Comparison of ENCODE assay signal across 20 cellular contexts in genomic region chr21:26794597-26795397, GRCh38. TPM values are rescaled to one million over a fixed set of nuclear protein-coding genes. Genes with fewer than 3 reads are reported as not detected.
DNase-seq lines count a peak whose midpoint lies in the region; ATAC-seq and TF ChIP-seq lines count a peak whose summit lies in the region.
"Had no signal": no experiment of that assay in that cellular context is flagged by ENCODE, and none has a peak within 500 bp of the region (broad histone marks: within the 10 kb centered on the region; RNA-seq: fewer than 3 reads in every experiment).

No MANE protein-coding gene starts in this region.

- H3K27me3 ChIP-seq in ACC112 (ENCODE audit: insufficient read depth, low read length) (no peaks in the 10 kb centered on the region), ascending aorta (no peaks in the 10 kb centered on the region), right atrium auricular region (no peaks in the 10 kb centered on the region), gastrocnemius medialis (no peaks in the 10 kb centered on the region)
- H3K27me3 ChIP-seq: upper lobe of right lung had no signal

- H3K36me3 ChIP-seq in ACC112 (ENCODE audit: insufficient read depth, low read length) (no peaks in the 10 kb centered on the region), ascending aorta (no peaks in the 10 kb centered on the region), right atrium auricular region (no peaks in the 10 kb centered on the region), gastrocnemius medialis (no peaks in the 10 kb centered on the region)
- H3K36me3 ChIP-seq: upper lobe of right lung had no signal

- in situ Hi-C loops in gastrocnemius medialis (cut with MboI; ENCODE audit: low sequenced_read_pairs in 4 of 4): no loop called here

- H3K4me3 ChIP-seq in ACC112 (ENCODE audit: low read depth, low read length) (no peak overlapping the region), ascending aorta (no peak overlapping the region), right atrium auricular region (no peak overlapping the region), gastrocnemius medialis (no peak overlapping the region)
- H3K4me3 ChIP-seq: upper lobe of right lung had no signal

- no peak overlapping the region for H2AFZ ChIP-seq in ACC112 (ENCODE audit: low read length, unreplicated experiment)

- peaks cover 17% of the 10 kb centered on the region for H3K4me1 ChIP-seq in ACC112 (ENCODE audit: control insufficient read depth, insufficient read depth, low read length, unreplicated experiment)
- H3K4me1 ChIP-seq in ascending aorta: peaks cover 0 to 9% of the 10 kb centered on the region in 2 donors
- peaks cover 0 to 12% of the 10 kb centered on the region in 2 donors for H3K4me1 ChIP-seq in right atrium auricular region
- peaks cover 0 to 12% of the 10 kb centered on the region in 2 donors for H3K4me1 ChIP-seq in gastrocnemius medialis

- H3K9me3 ChIP-seq in ascending aorta: no peaks in the 10 kb centered on the region
- H3K9me3 ChIP-seq in right atrium auricular region: no peaks in the 10 kb centered on the region
- H3K9me3 ChIP-seq in gastrocnemius medialis: no peaks in the 10 kb centered on the region
- H3K9me3 ChIP-seq: upper lobe of right lung had no signal

- TF ChIP-seq CTCF in ascending aorta (IDR thresholded peaks at IDR 0.05) (no peak), right atrium auricular region (IDR thresholded peaks at IDR 0.05) (no peak), gastrocnemius medialis (IDR thresholded peaks at IDR 0.05 in 4 of 5, conservative IDR thresholded peaks at IDR 0.05 in 1 of 5) (no peak)

- intact Hi-C loops in ascending aorta (cut with DNase I) (loop anchor here (5.0 kb wide), 1 partner anchor 48 kb away; no protein-coding TSS in a partner anchor), gastrocnemius medialis (cut with DNase I; ENCODE audit: low total_unique reads) (no loop called here)

- ATAC-seq in gastrocnemius medialis (no peak), HG02678 (IDR thresholded peaks at IDR 0.05; ENCODE audit: unreplicated experiment) (no peak)
- ATAC-seq: activated T-cell treated with anti-CD3 and anti-CD28 coated beads, Interleukin-2, amount 50 U/mL, for 72 hours; HCT116; natural killer cell treated with Interleukin-12 subunit alpha and Interleukin-12 subunit beta and Interleukin-15 and Interleukin-18, amount 100 ng/mL, for 72 hours; stimulated activated naive B cell treated with anti-CD40 and anti-IgM and Interleukin-4, amounts not matched to agents 10 μg/mL and 1 μg/mL and 100 μg/mL, for 72 hours; upper lobe of right lung had no signal

- no peak for DNase-seq in ascending aorta (ENCODE audit: low spot score in 2 of 2)
- no peak for DNase-seq in right atrium auricular region (ENCODE audit: low spot score)
- DNase-seq in gastrocnemius medialis: no peak
- no peak for DNase-seq in SW 1271 (lab: John Stamatoyannopoulos, UW)
- DNase-seq in retina: no peak
- no peak for DNase-seq in HK-2 (ENCODE audit: unreplicated experiment)
- DNase-seq: activated naive CD4-positive, alpha-beta T cell treated with anti-CD3 and anti-CD28 coated beads, Interleukin-2, amount 10 ng/mL, durations not matched to agents 7 days and 5 days; activated T-cell treated with anti-CD3 and anti-CD28 coated beads, Interleukin-2, amount 50 U/mL, for 72 hours; glutamatergic neuron; left colon; NCI-H1694 treated with DMSO at 0.1 percent for 48 hours; stimulated activated CD4-positive, alpha-beta T cell treated with anti-CD3 and anti-CD28 coated beads, Interleukin-2, amount 100 ng/mL, for 48 hours; stimulated activated naive B cell treated with anti-CD40 and anti-IgM and Interleukin-4, amounts not matched to agents 10 μg/mL and 1 μg/mL and 100 μg/mL, for 72 hours; upper lobe of right lung had no signal

- H3K27ac ChIP-seq in ACC112 (ENCODE audit: low read depth, low read length) (peak overlapping the region; percentile 68; the same call in 1 of the 2 replicates), ascending aorta (peak overlapping the region; percentile 47 to 68), right atrium auricular region (peak overlapping the region; percentile 73 to 76), gastrocnemius medialis (peak overlapping the region; percentile 1 to 71 (median 70))
- H3K27ac ChIP-seq: KMS-11, upper lobe of right lung had no signal

- TF ChIP-seq POLR2A in gastrocnemius medialis (IDR thresholded peaks at IDR 0.05): no peak

- H3K79me2 ChIP-seq in ACC112 (ENCODE audit: control insufficient read depth, insufficient read depth, low read length, unreplicated experiment): no peaks in the 10 kb centered on the region

RNA-seq across cellular contexts. Expression of gene ADAMTS1, which starts 50.4 kb away (rescaled TPM):
- total RNA-seq in ascending aorta (672 TPM), right atrium auricular region (10 to 100 TPM; 65.9 to 89.7 TPM), gastrocnemius medialis (10 to 100 TPM; 23.7 to 43.8 (median 33.1) TPM)
- total RNA-seq: HT1080 had no signal
